8 cellular contexts compared by ENCODE assay signal in the genomic region with DNA sequence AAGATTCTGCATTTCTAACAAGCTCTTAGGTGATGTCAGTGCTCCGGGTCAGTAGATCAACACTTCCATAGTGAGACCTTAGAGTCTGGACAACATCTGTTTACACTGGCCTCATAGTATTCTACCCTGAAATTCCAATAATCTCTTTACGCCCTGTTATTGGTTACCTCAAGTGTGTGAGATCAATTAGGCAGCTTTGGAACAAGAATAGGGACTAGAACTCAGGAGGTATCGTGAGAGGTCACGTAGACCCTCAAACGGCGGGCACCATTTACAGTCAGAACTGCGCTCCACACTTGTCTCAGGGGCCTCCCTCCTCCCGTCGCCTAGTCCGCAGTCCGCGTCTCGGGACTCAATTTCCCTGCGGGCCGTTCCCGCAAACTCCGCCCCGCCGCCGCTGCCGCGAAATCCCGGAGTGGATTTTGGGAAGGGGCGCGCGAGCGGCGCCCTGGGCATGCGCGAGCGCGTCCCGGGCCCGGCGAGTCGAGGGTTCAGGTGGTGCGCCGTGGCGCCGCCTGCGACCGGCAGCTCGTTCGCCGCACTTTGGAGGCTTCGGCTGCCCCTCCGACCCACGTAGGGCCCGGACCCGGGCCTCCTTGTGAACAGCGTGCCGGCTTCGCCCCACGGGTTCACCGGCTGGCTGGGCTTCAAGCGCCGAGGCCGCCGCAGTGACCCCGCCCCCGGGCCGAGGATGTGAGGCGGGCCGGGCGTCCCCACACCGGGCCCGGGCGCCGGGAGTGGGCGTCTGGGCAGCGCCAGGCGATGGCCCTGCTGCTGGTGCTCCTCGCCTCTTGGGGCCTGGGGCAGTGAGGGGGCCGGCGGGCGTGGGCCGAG. TPM values are rescaled to one million over a fixed set of nuclear protein-coding genes. Genes with fewer than 3 reads are reported as not detected.
A peak's percentile ranks its signal among the peaks of the same experiment; 100 is the strongest.
DNase-seq lines count a peak whose midpoint lies in the region; TF ChIP-seq lines count a peak whose summit lies in the region.

A gene with protein sequence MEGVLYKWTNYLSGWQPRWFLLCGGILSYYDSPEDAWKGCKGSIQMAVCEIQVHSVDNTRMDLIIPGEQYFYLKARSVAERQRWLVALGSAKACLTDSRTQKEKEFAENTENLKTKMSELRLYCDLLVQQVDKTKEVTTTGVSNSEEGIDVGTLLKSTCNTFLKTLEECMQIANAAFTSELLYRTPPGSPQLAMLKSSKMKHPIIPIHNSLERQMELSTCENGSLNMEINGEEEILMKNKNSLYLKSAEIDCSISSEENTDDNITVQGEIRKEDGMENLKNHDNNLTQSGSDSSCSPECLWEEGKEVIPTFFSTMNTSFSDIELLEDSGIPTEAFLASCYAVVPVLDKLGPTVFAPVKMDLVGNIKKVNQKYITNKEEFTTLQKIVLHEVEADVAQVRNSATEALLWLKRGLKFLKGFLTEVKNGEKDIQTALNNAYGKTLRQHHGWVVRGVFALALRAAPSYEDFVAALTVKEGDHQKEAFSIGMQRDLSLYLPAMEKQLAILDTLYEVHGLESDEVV (plus strand): TSS at position 498 of the 834 bp plus-strand sequence. CDS start 351 bp downstream, outside the sequence.

- peaks cover 13% of the 10 kb centered on the region for H4K20me1 ChIP-seq in Loucy (ENCODE audit: insufficient read depth, low read length, poor library complexity, severe bottlenecking)

- H3K4me1 ChIP-seq in Loucy (ENCODE audit: insufficient read depth, low read length, poor library complexity, severe bottlenecking), result peaks cover 58% of the 10 kb centered on the region

- peak within 1 kb of the TSS; percentile 99 for H3K4me2 ChIP-seq in Loucy (ENCODE audit: low read depth, low read length, poor library complexity, severe bottlenecking)

- H3K36me3 Mint-ChIP-seq in activated naive CD4-positive, alpha-beta T cell treated with anti-CD3 and anti-CD28 coated beads, Interleukin-2, amount 10 ng/mL, durations not matched to agents 7 days and 5 days, result peaks cover 1% of the 10 kb centered on the region

- H3F3A ChIP-seq in Loucy (ENCODE audit: low read depth), result no peaks in the 10 kb centered on the region

- peak within 1 kb of the TSS; percentile 90 for H3K4me3 Mint-ChIP-seq in activated naive CD4-positive, alpha-beta T cell treated with anti-CD3 and anti-CD28 coated beads, Interleukin-2, amount 10 ng/mL, durations not matched to agents 7 days and 5 days

- peaks cover 32% of the 10 kb centered on the region for H3K4me1 Mint-ChIP-seq in activated naive CD4-positive, alpha-beta T cell treated with anti-CD3 and anti-CD28 coated beads, Interleukin-2, amount 10 ng/mL, durations not matched to agents 7 days and 5 days

- TF ChIP-seq CTCF in Loucy (conservative IDR thresholded peaks at IDR 0.05; ENCODE audit: low read length), result no peak

- H3K4me3 ChIP-seq in H7 (ENCODE audit: insufficient read depth, low read depth, low read length) (peak within 1 kb of the TSS; percentile 79), Loucy (ENCODE audit: low read length, poor library complexity, severe bottlenecking) (peak within 1 kb of the TSS; percentile 85)

- no peaks in the 10 kb centered on the region for H3K27me3 ChIP-seq in H7 (ENCODE audit: control insufficient read depth, insufficient read depth, low read length)
- H3K27me3 ChIP-seq in Loucy (ENCODE audit: insufficient read depth, low read length, poor library complexity, severe bottlenecking), result no peaks in the 10 kb centered on the region

- H3K9me3 ChIP-seq in Loucy (ENCODE audit: insufficient read depth, low read depth, low read length), result no peaks in the 10 kb centered on the region

- H3K36me3 ChIP-seq in H7 (replicated peaks; ENCODE audit: control insufficient read depth, insufficient read depth, low read length) (no peaks in the 10 kb centered on the region), Loucy (ENCODE audit: insufficient read depth, low read length) (no peaks in the 10 kb centered on the region)

- DNase-seq in GDM1 (lab: John Stamatoyannopoulos, UW), result peak; percentile 82
- DNase-seq in H7, result peak; percentile 93
- peak; percentile 92 for DNase-seq in SK-N-DZ (ENCODE audit: low spot score)
- peak; percentile 89 for DNase-seq in activated naive CD4-positive, alpha-beta T cell treated with anti-CD3 and anti-CD28 coated beads, Interleukin-2, amount 10 ng/mL, durations not matched to agents 7 days and 5 days
- peak; percentile 92 for DNase-seq in germinal center (ENCODE audit: low spot score)
- peak in 55 of 56 donors; percentile 39 to 93 (median 84) for DNase-seq in nucleus accumbens (lab: John Stamatoyannopoulos, UW)
- DNase-seq in superior temporal gyrus (ENCODE audit: extremely low spot score), result peak; percentile 91

- H2AFZ ChIP-seq in Loucy (ENCODE audit: low read length), result peak within 1 kb of the TSS; percentile 90

- CTCF ChIA-PET in activated naive CD4-positive, alpha-beta T cell treated with anti-CD3 and anti-CD28 coated beads, Interleukin-2, amount 10 ng/mL, durations not matched to agents 7 days and 5 days (lab: Charles Lee), result interaction anchor here (1.2 to 3.2 kb wide), 2 partner anchors 33 kb away, joined by 5 to 12 read pairs; no protein-coding TSS in a partner anchor

- H3K27me3 Mint-ChIP-seq in activated naive CD4-positive, alpha-beta T cell treated with anti-CD3 and anti-CD28 coated beads, Interleukin-2, amount 10 ng/mL, durations not matched to agents 7 days and 5 days, result peaks cover 4% of the 10 kb centered on the region

- no peaks in the 10 kb centered on the region for H3K9me3 Mint-ChIP-seq in activated naive CD4-positive, alpha-beta T cell treated with anti-CD3 and anti-CD28 coated beads, Interleukin-2, amount 10 ng/mL, durations not matched to agents 7 days and 5 days

- H3K27ac Mint-ChIP-seq in activated naive CD4-positive, alpha-beta T cell treated with anti-CD3 and anti-CD28 coated beads, Interleukin-2, amount 10 ng/mL, durations not matched to agents 7 days and 5 days, result peak within 1 kb of the TSS; percentile 87

- H3K79me2 ChIP-seq in Loucy (ENCODE audit: insufficient read depth, low read length), result peaks cover 68% of the 10 kb centered on the region

- H3K9ac ChIP-seq in Loucy (ENCODE audit: low read depth, low read length, poor library complexity, severe bottlenecking), result peak within 1 kb of the TSS; percentile 70

- no peaks in the 10 kb centered on the region for H3K9me2 ChIP-seq in Loucy (replicated peaks; ENCODE audit: low read depth, low read length)

RNA-seq across cellular contexts. Expression of the gene that starts here (rescaled TPM):
- total RNA-seq in H7 (2014; rRNA removed; shearing (Covaris generic)), result 29.2 and 31.3 TPM in 2 replicates
- polyA plus RNA-seq in SK-N-DZ (2014; cell fraction: cytosol; rRNA removed), result 29.5 and 30.9 TPM in 2 replicates
- polyA plus RNA-seq in SK-N-DZ (2014; cell fraction: nucleus; rRNA removed), result 24.5 and 29.2 TPM in 2 replicates

Comparison
In these comparisons a context has a peak if more than half of its experiments do, and no peak if none do; other contexts are left out.
1. Peak in every context shown above with its lines: DNase-seq and H3K4me3 ChIP-seq.